In the genomic region with DNA sequence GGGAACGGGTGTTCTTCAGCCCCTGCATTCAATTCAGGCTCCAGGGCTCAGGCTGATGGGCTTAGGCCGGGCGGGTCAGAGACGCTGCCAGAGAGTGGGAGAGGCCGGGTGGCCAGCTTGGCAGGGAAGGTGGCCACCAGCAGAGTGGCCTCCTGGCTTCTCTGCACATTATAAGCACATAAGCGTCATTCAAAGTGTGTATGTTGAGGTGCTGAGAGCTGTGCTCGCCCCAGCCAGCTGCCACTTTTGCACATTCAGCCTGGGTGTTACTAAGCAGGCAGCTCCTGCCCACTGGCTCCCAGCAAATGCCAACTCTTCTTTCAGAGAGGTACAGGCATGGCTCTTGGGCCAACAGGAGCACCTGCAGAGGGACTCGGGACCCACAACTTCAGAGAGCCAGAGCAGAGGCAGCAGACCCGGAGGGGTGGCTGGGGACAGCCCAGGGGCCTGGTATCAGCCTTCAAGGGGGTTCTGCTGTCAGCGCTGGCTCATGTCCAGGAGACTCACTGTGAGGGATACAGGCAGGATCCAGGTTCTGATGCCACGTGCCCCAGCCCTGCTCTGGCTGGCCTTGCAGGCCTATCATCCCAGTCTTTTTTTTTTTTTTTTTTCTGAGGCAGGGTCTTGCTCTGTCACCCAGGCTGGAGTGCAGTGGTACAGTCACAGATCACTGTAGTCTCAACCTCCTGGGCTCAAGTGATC, we compare ENCODE assay signal across 8 cellular contexts. TPM values are rescaled to one million over a fixed set of nuclear protein-coding genes. Genes with fewer than 3 reads are reported as not detected.
A peak's percentile ranks its signal among the peaks of the same experiment; 100 is the strongest.
DNase-seq lines count a peak whose midpoint lies in the region; ATAC-seq and TF ChIP-seq lines count a peak whose summit lies in the region.

No MANE protein-coding gene starts in this region.

- no peak for TF ChIP-seq CTCF in vagina (IDR thresholded peaks at IDR 0.05)

- H3K9me3 Mint-ChIP-seq in activated naive CD8-positive, alpha-beta T cell treated with anti-CD3 and anti-CD28 coated beads, Interleukin-2, amount 10 ng/mL, durations not matched to agents 7 days and 5 days: no peaks in the 10 kb centered on the region
- H3K9me3 Mint-ChIP-seq in activated naive CD8-positive, alpha-beta T cell treated with anti-CD3 and anti-CD28 coated beads, Interleukin-2, amount 50 U/mL, for 24 hours: no peaks in the 10 kb centered on the region
- no peaks in the 10 kb centered on the region for H3K9me3 Mint-ChIP-seq in CD4-positive, alpha-beta memory T cell

- CTCF ChIA-PET in CD4-positive, alpha-beta memory T cell (lab: Charles Lee; ENCODE audit: partially characterized antibody): no interaction called here

- peaks cover 21% of the 10 kb centered on the region for H3K4me1 Mint-ChIP-seq in activated naive CD8-positive, alpha-beta T cell treated with anti-CD3 and anti-CD28 coated beads, Interleukin-2, amount 10 ng/mL, durations not matched to agents 7 days and 5 days
- H3K4me1 Mint-ChIP-seq in activated naive CD8-positive, alpha-beta T cell treated with anti-CD3 and anti-CD28 coated beads, Interleukin-2, amount 50 U/mL, for 24 hours: peaks cover 29% of the 10 kb centered on the region
- H3K4me1 Mint-ChIP-seq in CD4-positive, alpha-beta memory T cell: peaks cover 0 to 5% (median 2%) of the 10 kb centered on the region in 4 donors

- ATAC-seq in activated naive CD8-positive, alpha-beta T cell treated with anti-CD3 and anti-CD28 coated beads, Interleukin-2, amount 10 ng/mL, durations not matched to agents 7 days and 5 days (ENCODE audit: low read depth): no peak
- ATAC-seq in activated naive CD8-positive, alpha-beta T cell treated with anti-CD3 and anti-CD28 coated beads, Interleukin-2, amount 50 U/mL, for 24 hours: no peak

- peak overlapping the region; percentile 39 for H3K9ac ChIP-seq in mucosa of stomach (ENCODE audit: low read length)

- H3K27ac Mint-ChIP-seq in activated naive CD8-positive, alpha-beta T cell treated with anti-CD3 and anti-CD28 coated beads, Interleukin-2, amount 10 ng/mL, durations not matched to agents 7 days and 5 days: peak overlapping the region; percentile 93
- H3K27ac Mint-ChIP-seq in activated naive CD8-positive, alpha-beta T cell treated with anti-CD3 and anti-CD28 coated beads, Interleukin-2, amount 50 U/mL, for 24 hours: no peak overlapping the region
- no peak overlapping the region for H3K27ac Mint-ChIP-seq in CD4-positive, alpha-beta memory T cell

- TF ChIP-seq POLR2A in vagina (IDR thresholded peaks at IDR 0.05): no peak

- H3K27me3 Mint-ChIP-seq in activated naive CD8-positive, alpha-beta T cell treated with anti-CD3 and anti-CD28 coated beads, Interleukin-2, amount 10 ng/mL, durations not matched to agents 7 days and 5 days: no peaks in the 10 kb centered on the region
- H3K27me3 Mint-ChIP-seq in activated naive CD8-positive, alpha-beta T cell treated with anti-CD3 and anti-CD28 coated beads, Interleukin-2, amount 50 U/mL, for 24 hours: no peaks in the 10 kb centered on the region
- H3K27me3 Mint-ChIP-seq in CD4-positive, alpha-beta memory T cell: no peaks in the 10 kb centered on the region

- no peak overlapping the region for H3K4me3 Mint-ChIP-seq in activated naive CD8-positive, alpha-beta T cell treated with anti-CD3 and anti-CD28 coated beads, Interleukin-2, amount 10 ng/mL, durations not matched to agents 7 days and 5 days
- H3K4me3 Mint-ChIP-seq in activated naive CD8-positive, alpha-beta T cell treated with anti-CD3 and anti-CD28 coated beads, Interleukin-2, amount 50 U/mL, for 24 hours: no peak overlapping the region
- no peak overlapping the region for H3K4me3 Mint-ChIP-seq in CD4-positive, alpha-beta memory T cell

- H3K27ac ChIP-seq in vagina: peak overlapping the region; percentile 98
- H3K27ac ChIP-seq in CD4-positive, alpha-beta memory T cell (ENCODE audit: low read depth, low read length): no peak overlapping the region

- no peak for DNase-seq in activated naive CD8-positive, alpha-beta T cell treated with anti-CD3 and anti-CD28 coated beads, Interleukin-2, amount 10 ng/mL, durations not matched to agents 7 days and 5 days
- DNase-seq in activated naive CD8-positive, alpha-beta T cell treated with anti-CD3 and anti-CD28 coated beads, Interleukin-2, amount 50 U/mL, for 24 hours: no peak
- DNase-seq in cerebellar cortex (ENCODE audit: low spot score) (peak; percentile 66), vagina (ENCODE audit: extremely low spot score in 2 of 2) (no peak), mucosa of gallbladder (ENCODE audit: low spot score) (no peak)
- no peak for DNase-seq in CD4-positive, alpha-beta memory T cell
- no peak for DNase-seq in activated CD4-positive, alpha-beta T cell treated with anti-CD3 and anti-CD28 coated beads, Interleukin-2, amount 50 U/mL, for 48 hours

- H3K4me1 ChIP-seq in mucosa of stomach (ENCODE audit: control insufficient read depth, insufficient read depth, low read length) (peaks cover 72% of the 10 kb centered on the region), vagina (peaks cover 100% of the 10 kb centered on the region)
- H3K4me1 ChIP-seq in CD4-positive, alpha-beta memory T cell (ENCODE audit: insufficient read depth, low read length): no peaks in the 10 kb centered on the region

- peaks cover 3% of the 10 kb centered on the region for H3K36me3 Mint-ChIP-seq in activated naive CD8-positive, alpha-beta T cell treated with anti-CD3 and anti-CD28 coated beads, Interleukin-2, amount 10 ng/mL, durations not matched to agents 7 days and 5 days
- peaks cover 7% of the 10 kb centered on the region for H3K36me3 Mint-ChIP-seq in activated naive CD8-positive, alpha-beta T cell treated with anti-CD3 and anti-CD28 coated beads, Interleukin-2, amount 50 U/mL, for 24 hours (ENCODE audit: low read depth)
- peaks cover 6 to 18% of the 10 kb centered on the region in 2 donors for H3K36me3 Mint-ChIP-seq in CD4-positive, alpha-beta memory T cell

- H3K27me3 ChIP-seq in mucosa of stomach (ENCODE audit: control insufficient read depth, insufficient read depth, low read length) (no peaks in the 10 kb centered on the region), vagina (no peaks in the 10 kb centered on the region)
- no peaks in the 10 kb centered on the region for H3K27me3 ChIP-seq in CD4-positive, alpha-beta memory T cell (ENCODE audit: insufficient read depth, low read length)

- POLR2A ChIA-PET in activated naive CD8-positive, alpha-beta T cell treated with anti-CD3 and anti-CD28 coated beads, Interleukin-2, amount 10 ng/mL, durations not matched to agents 7 days and 5 days (lab: Charles Lee): interaction anchor here (0.6 to 3.1 kb wide), 4 partner anchors 11 to 73 kb away, joined by 3 to 37 read pairs (median 4); no protein-coding TSS in a partner anchor
- POLR2A ChIA-PET in CD4-positive, alpha-beta memory T cell (lab: Charles Lee; ENCODE audit: partially characterized antibody): no interaction called here

- no peaks in the 10 kb centered on the region for H3K9me3 ChIP-seq in mucosa of stomach (ENCODE audit: control insufficient read depth, low read length)
- no peaks in the 10 kb centered on the region for H3K9me3 ChIP-seq in vagina
- no peaks in the 10 kb centered on the region for H3K9me3 ChIP-seq in CD4-positive, alpha-beta memory T cell (ENCODE audit: control insufficient read depth in 1 of 2, low read length in 2 of 2)

- intact Hi-C loops in vagina (cut with DNase I): no loop called here
- intact Hi-C loops in CD4-positive, alpha-beta memory T cell (cut with micrococcal nuclease): no loop called here

- H3K36me3 ChIP-seq in mucosa of stomach (ENCODE audit: control insufficient read depth, insufficient read depth, low read length): no peaks in the 10 kb centered on the region
- H3K36me3 ChIP-seq in vagina: no peaks in the 10 kb centered on the region
- H3K36me3 ChIP-seq in CD4-positive, alpha-beta memory T cell (ENCODE audit: insufficient read depth, low read length): no peaks in the 10 kb centered on the region

- H3K4me3 ChIP-seq in mucosa of stomach (ENCODE audit: low read length) (no peak overlapping the region), vagina (no peak overlapping the region)
- H3K4me3 ChIP-seq in CD4-positive, alpha-beta memory T cell (ENCODE audit: low read length in 2 of 2): no peak overlapping the region

RNA-seq across cellular contexts. Expression of a gene that starts 8.8 kb away (rescaled TPM):
- total RNA-seq in activated naive CD8-positive, alpha-beta T cell treated with anti-CD3 and anti-CD28 coated beads, Interleukin-2, amount 10 ng/mL, durations not matched to agents 7 days and 5 days: 1 to 10 TPM; 4.6 to 4.8 TPM
- total RNA-seq in vagina (102 TPM), mucosa of gallbladder (113 TPM)
- total RNA-seq in CD4-positive, alpha-beta memory T cell: 1 to 10 TPM; 1.8 to 1.9 TPM
- not detected for polyA plus RNA-seq in CD4-positive, alpha-beta memory T cell

RNA-seq across cellular contexts. Expression of a gene that starts 48.3 kb away (rescaled TPM):
- under 1 TPM in 1 of 2 experiments, not detected in 1; 0.42 TPM for total RNA-seq in activated naive CD8-positive, alpha-beta T cell treated with anti-CD3 and anti-CD28 coated beads, Interleukin-2, amount 10 ng/mL, durations not matched to agents 7 days and 5 days
- total RNA-seq in vagina (6.1 TPM), mucosa of gallbladder (3.5 TPM)
- not detected for total RNA-seq in CD4-positive, alpha-beta memory T cell
- polyA plus RNA-seq in CD4-positive, alpha-beta memory T cell: not detected

Comparison
In these comparisons a context has a peak if more than half of its experiments do, and no peak if none do; other contexts are left out.
1. RNA of a gene that starts 8.8 kb away (total RNA-seq): 113 TPM in mucosa of gallbladder (single experiment) and 102 TPM in vagina (single experiment); 4.6 to 4.8 TPM in activated naive CD8-positive, alpha-beta T cell treated with anti-CD3 and anti-CD28 coated beads, Interleukin-2, amount 10 ng/mL, durations not matched to agents 7 days and 5 days and 1.8 to 1.9 TPM in CD4-positive, alpha-beta memory T cell; every median in the first group is over 10 times any median in the second.